In genomic region chr7:120512701-120513100, GRCh38 we compare ENCODE assay signal across 24 cellular contexts.
DNase-seq lines count a peak whose midpoint lies in the region; ATAC-seq, FAIRE-seq and TF ChIP-seq lines count a peak whose summit lies in the region.
"Had no signal": no experiment of that assay in that cellular context is flagged by ENCODE, and none has a peak within 500 bp of the region (broad histone marks: within the 10 kb centered on the region; RNA-seq: fewer than 3 reads in every experiment).

No MANE protein-coding gene starts in this region.

- 82% methylated on average over 3 of the region's 3 CpGs; no CpG with 5 or more reads in 1 of the 2 experiments for WGBS in H1 (ENCODE audit: extremely low coverage in 1 of 2, insufficient coverage in 1 of 2, insufficient read length in 1 of 2, insufficient replicate concordance in 2 of 2, low coverage in 1 of 2, low lambda C conversion rate in 2 of 2, missing lambda C conversion rate in 1 of 2), 2 experiments
- WGBS in mesendoderm (ENCODE audit: extremely low coverage, insufficient coverage, low lambda C conversion rate), result no CpG with 5 or more reads among the region's 3 CpGs

- H3K9ac ChIP-seq in H1 (replicated peaks in 1 of 4; ENCODE audit: extremely low read depth in 1 of 4, low read depth in 3 of 4, low read length in 3 of 4), result no peak overlapping the region
- H3K9ac ChIP-seq in mesendoderm (ENCODE audit: low read length), result no peak overlapping the region
- H3K9ac ChIP-seq: BLaER1 treated with 17β-estradiol and CSF1 and Interleukin-3, amounts not matched to agents 10 nM and 100 nM had no signal

- no peak overlapping the region for H3K27ac Mint-ChIP-seq in GM23338
- H3K27ac Mint-ChIP-seq: B cell; CD4-positive, alpha-beta T cell; CD8-positive, alpha-beta T cell had no signal

- H4K20me1 ChIP-seq in GM23338 (replicated peaks; ENCODE audit: insufficient read depth) (no peaks in the 10 kb centered on the region), H1 (replicated peaks in 1 of 2; ENCODE audit: control insufficient read depth in 1 of 2, insufficient read depth in 2 of 2, low read length in 2 of 2) (no peaks in the 10 kb centered on the region)
- H4K20me1 ChIP-seq: BLaER1 treated with 17β-estradiol and CSF1 and Interleukin-3, amounts not matched to agents 10 nM and 100 nM had no signal

- no peak overlapping the region for H2BK5ac ChIP-seq in H1 (ENCODE audit: low read depth, low read length)
- H2BK5ac ChIP-seq in mesendoderm (ENCODE audit: low read length), result no peak overlapping the region

- DNase-seq in GM23338 (ENCODE audit: low spot score) (peak; percentile 24), H1 (ENCODE audit: low read depth in 1 of 2, low spot score in 2 of 2) (no peak), mesendoderm (peak; percentile 53), anterior cingulate cortex (lab: John Stamatoyannopoulos, UW) (no peak), COLO829 (ENCODE audit: low spot score) (no peak), NOMO-1 treated with DMSO at 0.1 percent for 48 hours (lab: John Stamatoyannopoulos, UW; ENCODE audit: unreplicated experiment) (no peak)
- DNase-seq: AML-193; CD4-positive, alpha-beta T cell; CD8-positive, alpha-beta T cell; COR-L47; DMS 273 treated with DMSO at 0.1 percent for 48 hours; DMS153; DMS79; DND-41; EL; GDM1 had no signal

- H2BK12ac ChIP-seq in H1 (ENCODE audit: low read depth, low read length), result no peak overlapping the region

- H3K36me3 Mint-ChIP-seq in GM23338 (ENCODE audit: low read depth), result peaks cover 3% of the 10 kb centered on the region; the same call in 1 of the 3 replicates
- H3K36me3 Mint-ChIP-seq: CD8-positive, alpha-beta T cell had no signal

- no peak for TF ChIP-seq EP300 in H1 (IDR thresholded peaks at IDR 0.05; ENCODE audit: borderline replicate concordance in 1 of 2, low read depth in 2 of 2, low read length in 2 of 2)

- no peak overlapping the region for H3K4ac ChIP-seq in H1 (replicated peaks; ENCODE audit: insufficient read length, low read depth, low read length)
- H3K4ac ChIP-seq in mesendoderm (ENCODE audit: low read depth, low read length), result no peak overlapping the region

- H3K4me3 ChIP-seq in GM23338, result no peak overlapping the region
- H3K4me3 ChIP-seq in H1 (ENCODE audit: extremely low read depth in 1 of 4, insufficient read depth in 2 of 4, low read depth in 3 of 4, low read length in 4 of 4), result no peak overlapping the region
- H3K4me3 ChIP-seq in mesendoderm (ENCODE audit: low read length), result no peak overlapping the region
- H3K4me3 ChIP-seq: A549; BLaER1 treated with 17β-estradiol and CSF1 and Interleukin-3, amounts not matched to agents 10 nM and 100 nM; GM12878 had no signal

- no peak overlapping the region for H3K14ac ChIP-seq in H1 (ENCODE audit: insufficient read length)

- peaks cover 12% of the 10 kb centered on the region for H3K4me1 ChIP-seq in GM23338 (ENCODE audit: insufficient read depth)
- H3K4me1 ChIP-seq in H1 (replicated peaks in 1 of 4; ENCODE audit: control insufficient read depth in 3 of 4, insufficient read depth in 4 of 4, low read length in 3 of 4), result no peaks in the 10 kb centered on the region
- peaks cover 3% of the 10 kb centered on the region for H3K4me1 ChIP-seq in mesendoderm (ENCODE audit: control insufficient read depth, low read depth, low read length)
- H3K4me1 ChIP-seq: A549; BLaER1 treated with 17β-estradiol and CSF1 and Interleukin-3, amounts not matched to agents 10 nM and 100 nM had no signal

- no peaks in the 10 kb centered on the region for H3K9me3 Mint-ChIP-seq in GM23338
- H3K9me3 Mint-ChIP-seq: CD4-positive, alpha-beta T cell had no signal

- no peak overlapping the region for H2BK120ac ChIP-seq in H1 (replicated peaks; ENCODE audit: low read depth, low read length)
- no peak overlapping the region for H2BK120ac ChIP-seq in mesendoderm (ENCODE audit: low read depth, low read length)

- no peak overlapping the region; the same call in 1 of the 2 replicates for H2BK20ac ChIP-seq in H1 (ENCODE audit: low read length)

- no peak overlapping the region for H4K8ac ChIP-seq in H1 (ENCODE audit: extremely low read depth, insufficient read depth, low read length)
- no peak overlapping the region for H4K8ac ChIP-seq in mesendoderm (ENCODE audit: low read depth, low read length)

- peak; percentile 51; the same call in 2 of the 3 replicates for ATAC-seq in GM23338
- ATAC-seq: A549; CD8-positive, alpha-beta T cell; GM12878 had no signal

- CTCF ChIA-PET in H1 (lab: Charles Lee; ENCODE audit: partially characterized antibody), result interaction anchor here (0.6 to 0.8 kb wide), 3 partner anchors 14 to 1239 kb away, joined by 3 read pairs; no protein-coding TSS in a partner anchor

- no peak overlapping the region for H4K91ac ChIP-seq in H1 (replicated peaks; ENCODE audit: insufficient read length, low read length)

- H3K4me2 ChIP-seq in GM23338, result no peak overlapping the region
- H3K4me2 ChIP-seq in H1 (ENCODE audit: insufficient read depth in 1 of 2, low read depth in 2 of 2, low read length in 2 of 2), result no peak overlapping the region
- H3K4me2 ChIP-seq in mesendoderm (ENCODE audit: low read length), result no peak overlapping the region
- H3K4me2 ChIP-seq: A549; BLaER1 treated with 17β-estradiol and CSF1 and Interleukin-3, amounts not matched to agents 10 nM and 100 nM had no signal

- H3K36me3 ChIP-seq in GM23338 (ENCODE audit: insufficient read depth), result no peaks in the 10 kb centered on the region
- H3K36me3 ChIP-seq in H1 (ENCODE audit: control insufficient read depth in 2 of 4, insufficient read depth in 4 of 4, low read length in 3 of 4), result no peaks in the 10 kb centered on the region
- no peaks in the 10 kb centered on the region for H3K36me3 ChIP-seq in mesendoderm (ENCODE audit: control insufficient read depth, insufficient read depth, low read length)
- H3K36me3 ChIP-seq: BLaER1 treated with 17β-estradiol and CSF1 and Interleukin-3, amounts not matched to agents 10 nM and 100 nM had no signal

- no peak for TF ChIP-seq POLR2A in H1 (IDR thresholded peaks at IDR 0.05; ENCODE audit: control extremely low read depth in 1 of 2, low read depth in 2 of 2, low read length in 2 of 2)

- H3K9me3 ChIP-seq in H1 (ENCODE audit: insufficient read depth in 2 of 2, low read depth in 1 of 2, low read length in 1 of 2), result no peaks in the 10 kb centered on the region
- H3K9me3 ChIP-seq: A549; BLaER1 treated with 17β-estradiol and CSF1 and Interleukin-3, amounts not matched to agents 10 nM and 100 nM had no signal

- H4K5ac ChIP-seq in H1 (ENCODE audit: insufficient read length, low read depth, low read length) (no peak overlapping the region), mesendoderm (ENCODE audit: low read length) (no peak overlapping the region)

- no peak overlapping the region for H3K4me3 Mint-ChIP-seq in GM23338
- H3K4me3 Mint-ChIP-seq: B cell; CD4-positive, alpha-beta T cell; CD8-positive, alpha-beta T cell had no signal

- no peak for FAIRE-seq in H1 (lab: Jason Lieb, UNC)
- FAIRE-seq: A549, GM12878, GM12892, GM18507 had no signal

- no peak for TF ChIP-seq CTCF in GM23338 (conservative IDR thresholded peaks at IDR 0.05; ENCODE audit: low read depth in 2 of 2)
- TF ChIP-seq CTCF in H1 (IDR thresholded peaks at IDR 0.05; ENCODE audit: control extremely low read depth in 1 of 3, insufficient read depth in 1 of 3, low read depth in 1 of 3, low read length in 3 of 3), result no peak

- H3K79me1 ChIP-seq in H1 (ENCODE audit: low read depth, low read length) (no peaks in the 10 kb centered on the region), mesendoderm (ENCODE audit: low read length) (no peaks in the 10 kb centered on the region)

- peaks cover 16% of the 10 kb centered on the region for H3K4me1 Mint-ChIP-seq in GM23338
- H3K4me1 Mint-ChIP-seq: B cell had no signal

- no peaks in the 10 kb centered on the region for H3F3A ChIP-seq in GM23338 (replicated peaks; ENCODE audit: low read depth)

- H3K18ac ChIP-seq in H1 (ENCODE audit: extremely low read depth, low read length), result no peak overlapping the region
- no peak overlapping the region for H3K18ac ChIP-seq in mesendoderm (ENCODE audit: low read length)

- H3K23ac ChIP-seq in H1 (ENCODE audit: insufficient read length) (no peak overlapping the region), mesendoderm (ENCODE audit: low read length) (no peak overlapping the region)

- H3K27ac ChIP-seq in GM23338 (ENCODE audit: low read depth), result no peak overlapping the region
- no peak overlapping the region for H3K27ac ChIP-seq in H1 (ENCODE audit: low read depth, low read length)
- no peak overlapping the region for H3K27ac ChIP-seq in mesendoderm (ENCODE audit: low read depth, low read length)
- H3K27ac ChIP-seq: 22Rv1; A549; BLaER1 treated with 17β-estradiol and CSF1 and Interleukin-3, amounts not matched to agents 10 nM and 100 nM; C4-2B had no signal

- H3K56ac ChIP-seq in H1 (replicated peaks; ENCODE audit: insufficient read length, low read depth, low read length), result no peak overlapping the region
- H3K56ac ChIP-seq in mesendoderm (ENCODE audit: low read length), result no peak overlapping the region

- no peak overlapping the region for H2AK5ac ChIP-seq in H1 (ENCODE audit: low read depth, low read length)
- H2AK5ac ChIP-seq in mesendoderm (ENCODE audit: low read length), result no peak overlapping the region

- H3K23me2 ChIP-seq in H1 (ENCODE audit: low read depth, low read length), result no peaks in the 10 kb centered on the region; the same call in 1 of the 2 replicates

- H3K27me3 Mint-ChIP-seq in GM23338 (ENCODE audit: insufficient read depth, low read depth, poor library complexity), result no peaks in the 10 kb centered on the region
- H3K27me3 Mint-ChIP-seq: B cell; CD4-positive, alpha-beta T cell had no signal

- POLR2A ChIA-PET in H1 (lab: Charles Lee; ENCODE audit: partially characterized antibody), result no interaction called here

- H3K27me3 ChIP-seq in GM23338 (ENCODE audit: insufficient read depth) (no peaks in the 10 kb centered on the region), H1 (replicated peaks in 1 of 4; ENCODE audit: control insufficient read depth in 3 of 4, extremely low read depth in 1 of 4, insufficient read depth in 3 of 4, low read length in 3 of 4) (no peaks in the 10 kb centered on the region), mesendoderm (ENCODE audit: insufficient read depth, low read length, poor library complexity) (no peaks in the 10 kb centered on the region)
- H3K27me3 ChIP-seq: BLaER1 treated with 17β-estradiol and CSF1 and Interleukin-3, amounts not matched to agents 10 nM and 100 nM had no signal

- H2BK15ac ChIP-seq in H1 (ENCODE audit: low read length) (no peak overlapping the region), mesendoderm (replicated peaks; ENCODE audit: low read depth) (no peak overlapping the region)

- H3K79me2 ChIP-seq in GM23338 (replicated peaks; ENCODE audit: insufficient read depth) (no peaks in the 10 kb centered on the region), H1 (ENCODE audit: control insufficient read depth in 1 of 2, insufficient read depth in 2 of 2, low read length in 2 of 2) (no peaks in the 10 kb centered on the region), mesendoderm (ENCODE audit: control insufficient read depth, insufficient read depth, low read length) (no peaks in the 10 kb centered on the region)

- no peaks in the 10 kb centered on the region for H3K9me2 ChIP-seq in GM23338 (ENCODE audit: insufficient read depth)

- no peak overlapping the region for H2AFZ ChIP-seq in GM23338
- H2AFZ ChIP-seq in H1 (ENCODE audit: low read length), result no peak overlapping the region

- TF ChIP-seq RAD21 in H1 (IDR thresholded peaks at IDR 0.05 in 1 of 2, conservative IDR thresholded peaks at IDR 0.05 in 1 of 2; ENCODE audit: low read depth in 2 of 2, low read length in 2 of 2), result no peak

Comparison
In these comparisons a context has a peak if more than half of its experiments do, and no peak if none do; other contexts are left out.
1. DNase-seq: peak in GM23338 (single experiment) and mesendoderm (single experiment); none in H1 (0 of 2), anterior cingulate cortex (0 of 58), COLO829 (single experiment) and NOMO-1 treated with DMSO at 0.1 percent for 48 hours (single experiment).